9 cellular contexts compared by ENCODE assay signal in the genomic region with DNA sequence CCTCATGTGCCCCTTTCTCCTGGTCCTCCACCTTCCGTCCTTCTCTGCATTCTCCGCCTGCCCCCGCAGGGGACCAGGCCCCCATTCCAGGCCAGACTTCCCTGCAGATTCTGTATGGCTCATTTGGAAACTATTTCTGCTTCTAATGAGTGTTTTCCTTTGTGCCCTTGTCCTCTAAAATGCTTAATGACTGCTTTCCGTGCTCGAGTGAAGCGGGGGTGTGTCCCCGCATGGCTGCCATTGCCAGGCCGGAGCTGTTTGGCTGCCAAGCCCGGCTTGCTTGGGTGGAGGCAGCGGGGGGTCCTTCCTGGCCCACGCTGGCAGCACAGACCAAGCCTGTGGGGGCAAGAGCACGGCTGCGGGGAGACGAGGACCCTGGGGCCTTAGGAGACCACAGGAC.
DNase-seq lines count a peak whose midpoint lies in the region; ATAC-seq and TF ChIP-seq lines count a peak whose summit lies in the region.
"Had no signal": no experiment of that assay in that cellular context is flagged by ENCODE, and none has a peak within 500 bp of the region (broad histone marks: within the 10 kb centered on the region; RNA-seq: fewer than 3 reads in every experiment).

No MANE protein-coding gene starts in this region.

- no peaks in the 10 kb centered on the region for H3K36me3 ChIP-seq in stomach

- TF ChIP-seq EP300 in stomach (IDR thresholded peaks at IDR 0.05): no peak

- H3K4me3 ChIP-seq in stomach: no peak overlapping the region

- 62 to 76% (median 69%) methylated on average over 8 to 14 of the region's 14 CpGs for WGBS in stomach, 5 donors

- H3K27ac ChIP-seq in stomach: peak overlapping the region in 3 of 5 donors; percentile 15 to 75 (median 69)

- H3K27me3 ChIP-seq in stomach: no peaks in the 10 kb centered on the region

- TF ChIP-seq POLR2A in stomach (IDR thresholded peaks at IDR 0.05): no peak

- no peaks in the 10 kb centered on the region for H3K4me1 Mint-ChIP-seq in stimulated activated memory B cell treated with anti-CD40 and anti-IgM and Interleukin-4, amounts not matched to agents 10 μg/mL and 1 μg/mL and 100 μg/mL, for 72 hours
- no peaks in the 10 kb centered on the region for H3K4me1 Mint-ChIP-seq in activated naive CD4-positive, alpha-beta T cell treated with anti-CD3 and anti-CD28 coated beads for 36 hours (ENCODE audit: low read depth)

- peaks cover 38% of the 10 kb centered on the region for H3K27me3 Mint-ChIP-seq in stimulated activated memory B cell treated with anti-CD40 and anti-IgM and Interleukin-4, amounts not matched to agents 10 μg/mL and 1 μg/mL and 100 μg/mL, for 72 hours
- H3K27me3 Mint-ChIP-seq in activated naive CD4-positive, alpha-beta T cell treated with anti-CD3 and anti-CD28 coated beads for 36 hours (ENCODE audit: low read depth): no peaks in the 10 kb centered on the region

- no peak overlapping the region for H3K4me3 Mint-ChIP-seq in stimulated activated memory B cell treated with anti-CD40 and anti-IgM and Interleukin-4, amounts not matched to agents 10 μg/mL and 1 μg/mL and 100 μg/mL, for 72 hours
- H3K4me3 Mint-ChIP-seq in activated naive CD4-positive, alpha-beta T cell treated with anti-CD3 and anti-CD28 coated beads for 36 hours: no peak overlapping the region

- no peaks in the 10 kb centered on the region for H3K9me3 ChIP-seq in stomach

- DNase-seq in HCEC 1CT: peak; percentile 24
- peak; percentile 54 for DNase-seq in T1000 (lab: John Stamatoyannopoulos, UW)
- DNase-seq in hepatic stellate cell (ENCODE audit: low spot score): peak; percentile 67
- no peak for DNase-seq in stomach
- DNase-seq in activated naive CD4-positive, alpha-beta T cell treated with anti-CD3 and anti-CD28 coated beads for 36 hours: no peak
- DNase-seq in D341Med (ENCODE audit: low spot score): no peak
- DNase-seq in NCI-H2171 (lab: John Stamatoyannopoulos, UW): no peak
- DNase-seq: activated CD4-positive, alpha-beta T cell treated with anti-CD3 and anti-CD28 coated beads, Interleukin-2, amount 50 U/mL, for 48 hours had no signal

- no peaks in the 10 kb centered on the region for H3K36me3 Mint-ChIP-seq in stimulated activated memory B cell treated with anti-CD40 and anti-IgM and Interleukin-4, amounts not matched to agents 10 μg/mL and 1 μg/mL and 100 μg/mL, for 72 hours
- H3K36me3 Mint-ChIP-seq in activated naive CD4-positive, alpha-beta T cell treated with anti-CD3 and anti-CD28 coated beads for 36 hours (ENCODE audit: low read depth): no peaks in the 10 kb centered on the region

- CTCF ChIA-PET in activated naive CD4-positive, alpha-beta T cell treated with anti-CD3 and anti-CD28 coated beads for 36 hours (lab: Charles Lee): no interaction called here

- TF ChIP-seq CTCF in stomach (IDR thresholded peaks at IDR 0.05): no peak

- no peaks in the 10 kb centered on the region for H3K9me3 Mint-ChIP-seq in stimulated activated memory B cell treated with anti-CD40 and anti-IgM and Interleukin-4, amounts not matched to agents 10 μg/mL and 1 μg/mL and 100 μg/mL, for 72 hours
- no peaks in the 10 kb centered on the region for H3K9me3 Mint-ChIP-seq in activated naive CD4-positive, alpha-beta T cell treated with anti-CD3 and anti-CD28 coated beads for 36 hours

- H3K4me1 ChIP-seq in stomach: peaks cover 7 to 35% (median 17%) of the 10 kb centered on the region in 4 donors

- ATAC-seq in stimulated activated memory B cell treated with anti-CD40 and anti-IgM and Interleukin-4, amounts not matched to agents 10 μg/mL and 1 μg/mL and 100 μg/mL, for 72 hours: no peak

- intact Hi-C loops in stomach (cut with DNase I; ENCODE audit: low total_unique reads): no loop called here
- intact Hi-C loops in activated naive CD4-positive, alpha-beta T cell treated with anti-CD3 and anti-CD28 coated beads for 36 hours (cut with micrococcal nuclease): no loop called here

- no peak overlapping the region for H3K27ac Mint-ChIP-seq in stimulated activated memory B cell treated with anti-CD40 and anti-IgM and Interleukin-4, amounts not matched to agents 10 μg/mL and 1 μg/mL and 100 μg/mL, for 72 hours
- no peak overlapping the region for H3K27ac Mint-ChIP-seq in activated naive CD4-positive, alpha-beta T cell treated with anti-CD3 and anti-CD28 coated beads for 36 hours

Comparison
In these comparisons a context has a peak if more than half of its experiments do, and no peak if none do; other contexts are left out.
1. DNase-seq: peak in HCEC 1CT (single experiment), T1000 (single experiment) and hepatic stellate cell (single experiment); none in stomach (single experiment), activated naive CD4-positive, alpha-beta T cell treated with anti-CD3 and anti-CD28 coated beads for 36 hours (single experiment), D341Med (single experiment) and NCI-H2171 (single experiment).